ENCODE assay signal across 1 cellular context in the genomic region with DNA sequence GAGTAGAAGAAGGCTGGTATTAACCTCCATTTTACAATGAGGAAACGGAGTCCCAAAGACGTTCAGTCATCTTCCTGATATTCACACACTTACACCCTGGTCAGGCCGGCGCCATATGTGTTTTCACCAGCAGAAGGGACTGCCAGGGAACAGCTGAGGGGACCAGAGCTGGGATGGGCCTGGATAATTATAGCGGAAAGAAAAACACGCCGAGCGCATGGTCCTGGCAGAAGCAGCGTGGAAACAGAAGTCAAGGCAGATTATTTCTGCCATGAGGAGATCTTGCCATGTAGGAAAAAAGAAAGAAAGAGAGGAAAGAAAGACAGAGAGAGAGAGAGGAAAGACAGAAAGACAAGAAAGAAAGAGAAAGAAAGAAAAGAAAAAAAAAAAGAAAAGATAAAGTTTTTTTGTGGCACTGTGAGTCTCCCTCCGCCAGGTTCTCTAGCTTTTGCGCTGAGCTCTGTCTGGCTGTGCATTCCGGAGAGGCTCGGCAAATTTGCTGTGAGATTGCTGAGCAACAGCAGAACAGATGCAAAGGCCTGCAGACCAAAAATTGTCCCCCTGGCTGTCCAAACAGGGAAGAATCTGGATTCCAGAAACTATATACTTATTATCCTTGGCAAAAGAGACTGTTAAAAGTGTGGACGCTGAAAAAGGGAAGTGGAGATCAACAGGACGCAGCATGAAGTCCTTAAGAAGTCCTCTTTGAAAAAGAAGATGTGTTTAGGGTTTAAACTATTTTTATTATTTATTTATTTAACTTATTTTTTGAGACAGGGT.
TF ChIP-seq lines count a peak whose summit lies in the region.

No MANE protein-coding gene starts in this region.

TF ChIP-seq in HepG2, 621 proteins besides CTCF, POLR2A, EP300 and RAD21 (continued from another document):
- 0 out of 2 replicates have a peak, but pooled peaks have one; percentile 18 for TF ChIP-seq ZXDC (CRISPR knock-in tag; IDR thresholded peaks at IDR 0.05)
- TF ChIP-seq NCOA1 (CRISPR knock-in tag; IDR thresholded peaks at IDR 0.05), result no peak
